7 cellular contexts compared by ENCODE assay signal in the genomic region with DNA sequence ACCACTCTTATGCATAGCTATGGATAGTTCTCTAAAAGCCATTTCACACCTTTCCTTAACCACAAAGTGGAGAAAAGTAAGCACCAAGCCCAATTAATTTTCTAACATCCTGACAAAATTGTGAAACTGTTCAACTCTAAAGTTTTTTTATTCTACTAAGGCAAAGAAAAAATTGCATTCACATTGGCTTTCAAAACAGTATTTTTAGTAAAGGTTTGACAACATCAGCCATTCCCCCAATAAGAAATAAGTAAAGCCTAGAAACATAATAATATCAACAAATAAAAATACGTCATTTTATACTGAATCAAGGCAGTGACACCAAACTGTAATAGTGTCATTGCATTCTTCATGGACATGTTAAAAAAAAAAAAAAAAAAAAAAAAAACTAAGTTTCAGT.
"Had no signal": no experiment of that assay in that cellular context is flagged by ENCODE, and none has a peak within 500 bp of the region (broad histone marks: within the 10 kb centered on the region; RNA-seq: fewer than 3 reads in every experiment).

No MANE protein-coding gene starts in this region.

- ATAC-seq: GM23338, HepG2 had no signal

- H3K4me3 ChIP-seq: GM23338 had no signal

- DNase-seq: H9, HCEC 1CT, KBM-7 had no signal

- H3K4me3 Mint-ChIP-seq: GM23338, H9, IgD-negative memory B cell had no signal

- H3K4me2 ChIP-seq: GM23338 had no signal

- H3K27me3 Mint-ChIP-seq: IgD-negative memory B cell had no signal

- H3K27ac ChIP-seq: HL-60 had no signal

- H3K27ac Mint-ChIP-seq: GM23338, H9, IgD-negative memory B cell had no signal

- H3K9me3 Mint-ChIP-seq: GM23338, H9, IgD-negative memory B cell had no signal

- H2AFZ ChIP-seq: GM23338 had no signal
